ENCODE assay signal across 22 cellular contexts in genomic region chr2:83633435-83633834, GRCh38.
"Had no signal": no experiment of that assay in that cellular context is flagged by ENCODE, and none has a peak within 500 bp of the region (broad histone marks: within the 10 kb centered on the region; RNA-seq: fewer than 3 reads in every experiment).

No MANE protein-coding gene starts in this region.

- H3K27me3 ChIP-seq: dorsolateral prefrontal cortex, ovary, sigmoid colon, suprapubic skin, transverse colon, upper lobe of right lung had no signal

- DNase-seq: dorsolateral prefrontal cortex; effector CD4-positive, alpha-beta T cell; foreskin melanocyte; left ventricle myocardium superior; lower lobe of right lung; natural killer cell; occipital lobe; ovary; posterior cingulate gyrus; psoas muscle; right cardiac atrium; sigmoid colon; stimulated activated CD4-positive, alpha-beta T cell treated with anti-CD3 and anti-CD28 coated beads, Interleukin-1b, Interleukin-23, amount 100 ng/mL, for 48 hours; stimulated activated CD4-positive, alpha-beta T cell treated with anti-CD3 and anti-CD28 coated beads, Interleukin-4, amount 100 ng/mL, for 1 hour; stimulated activated CD8-positive, alpha-beta memory T cell treated with anti-CD3 and anti-CD28 coated beads, Interleukin-4, amount 100 ng/mL, for 48 hours; stimulated activated naive CD4-positive, alpha-beta T cell; stimulated activated naive CD8-positive, alpha-beta T cell treated with anti-CD3 and anti-CD28 coated beads, Interleukin-15, amount 100 ng/mL, for 72 hours; transverse colon; upper lobe of right lung; uterus had no signal

- H3K36me3 ChIP-seq: lower lobe of right lung, ovary, sigmoid colon, suprapubic skin, transverse colon, upper lobe of right lung, uterus had no signal

- H3K9me3 ChIP-seq: lower lobe of right lung, ovary, psoas muscle, sigmoid colon, suprapubic skin, transverse colon, upper lobe of right lung, uterus had no signal

- H3K4me1 ChIP-seq: lower lobe of right lung, psoas muscle, sigmoid colon, suprapubic skin, transverse colon, upper lobe of right lung, uterus had no signal

- ATAC-seq: left ventricle myocardium superior; lower lobe of right lung; natural killer cell; psoas muscle; right cardiac atrium; stimulated activated naive CD8-positive, alpha-beta T cell treated with anti-CD3 and anti-CD28 coated beads, Interleukin-15, amount 100 ng/mL, for 72 hours; upper lobe of right lung had no signal

- H3K4me3 ChIP-seq: dorsolateral prefrontal cortex, lower lobe of right lung, ovary, psoas muscle, sigmoid colon, skin epidermis, suprapubic skin, transverse colon, upper lobe of right lung, uterus had no signal
